1 cellular context compared by ENCODE assay signal in the genomic region with DNA sequence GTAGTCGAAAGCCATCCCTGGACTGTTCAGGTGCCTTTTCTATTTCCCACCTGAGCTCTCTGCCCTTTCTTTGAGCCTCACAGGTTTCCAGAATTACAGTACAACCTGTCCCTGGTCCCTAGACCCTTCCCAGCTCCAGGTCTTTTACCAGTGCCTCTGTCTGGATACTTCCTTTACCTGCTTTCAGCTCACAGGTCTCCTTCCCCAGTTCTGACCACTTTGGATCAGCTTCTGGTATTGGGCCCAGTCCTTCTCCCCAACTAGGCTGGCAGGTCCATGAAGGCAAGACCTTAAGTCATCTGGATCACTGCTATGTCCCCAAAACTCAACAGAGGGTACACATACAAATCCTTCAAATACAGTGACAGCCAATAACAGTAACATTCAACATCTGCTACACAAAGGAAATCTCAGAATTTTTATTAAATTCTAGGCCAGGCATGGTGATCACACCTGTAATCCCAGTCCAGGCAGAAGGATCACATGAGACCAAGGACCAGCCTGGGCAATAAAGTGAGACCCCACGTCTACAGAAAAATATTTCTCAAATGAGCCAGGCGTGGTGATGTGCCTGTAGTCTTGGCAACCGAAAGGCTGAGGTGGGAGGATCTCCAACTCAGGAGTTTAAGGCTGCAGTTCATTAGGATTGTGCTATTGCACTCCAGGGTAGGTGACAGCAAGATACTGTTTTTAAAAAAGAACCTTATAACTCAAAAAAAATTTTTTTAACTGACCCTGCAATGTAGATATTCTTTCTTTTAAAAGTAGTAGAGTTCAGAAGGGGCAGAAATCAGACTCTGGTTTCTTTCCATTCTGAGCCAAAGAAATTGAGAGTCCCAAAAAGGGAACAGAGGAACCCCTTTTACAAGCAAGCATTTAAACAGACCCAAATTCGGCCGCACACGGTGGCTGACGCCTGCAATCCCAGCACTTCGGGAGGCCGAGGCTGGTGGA.
TF ChIP-seq lines count a peak whose summit lies in the region.

No MANE protein-coding gene starts in this region.

TF ChIP-seq in IMR-90, 13 proteins besides CTCF, POLR2A, EP300 and RAD21 (continued from another document):
- TF ChIP-seq, protein P1, sequence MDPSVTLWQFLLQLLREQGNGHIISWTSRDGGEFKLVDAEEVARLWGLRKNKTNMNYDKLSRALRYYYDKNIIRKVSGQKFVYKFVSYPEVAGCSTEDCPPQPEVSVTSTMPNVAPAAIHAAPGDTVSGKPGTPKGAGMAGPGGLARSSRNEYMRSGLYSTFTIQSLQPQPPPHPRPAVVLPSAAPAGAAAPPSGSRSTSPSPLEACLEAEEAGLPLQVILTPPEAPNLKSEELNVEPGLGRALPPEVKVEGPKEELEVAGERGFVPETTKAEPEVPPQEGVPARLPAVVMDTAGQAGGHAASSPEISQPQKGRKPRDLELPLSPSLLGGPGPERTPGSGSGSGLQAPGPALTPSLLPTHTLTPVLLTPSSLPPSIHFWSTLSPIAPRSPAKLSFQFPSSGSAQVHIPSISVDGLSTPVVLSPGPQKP (IDR thresholded peaks at IDR 0.05; ENCODE audit: borderline replicate concordance, low read depth, low read length), result no peak
- no peak for TF ChIP-seq MAFK (IDR thresholded peaks at IDR 0.05; ENCODE audit: low read depth, low read length)
- no peak for TF ChIP-seq FOS (IDR thresholded peaks at IDR 0.05; ENCODE audit: low read depth, low read length)
- TF ChIP-seq NFE2L2 (IDR thresholded peaks at IDR 0.05; ENCODE audit: low read depth, low read length), result no peak
- TF ChIP-seq BHLHE40 (IDR thresholded peaks at IDR 0.05; ENCODE audit: low read depth, low read length), result no peak
- no peak for TF ChIP-seq RFX5 (IDR thresholded peaks at IDR 0.05; ENCODE audit: low read depth, low read length)
- TF ChIP-seq, protein P2, sequence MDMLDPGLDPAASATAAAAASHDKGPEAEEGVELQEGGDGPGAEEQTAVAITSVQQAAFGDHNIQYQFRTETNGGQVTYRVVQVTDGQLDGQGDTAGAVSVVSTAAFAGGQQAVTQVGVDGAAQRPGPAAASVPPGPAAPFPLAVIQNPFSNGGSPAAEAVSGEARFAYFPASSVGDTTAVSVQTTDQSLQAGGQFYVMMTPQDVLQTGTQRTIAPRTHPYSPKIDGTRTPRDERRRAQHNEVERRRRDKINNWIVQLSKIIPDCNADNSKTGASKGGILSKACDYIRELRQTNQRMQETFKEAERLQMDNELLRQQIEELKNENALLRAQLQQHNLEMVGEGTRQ (IDR thresholded peaks at IDR 0.05; ENCODE audit: low read depth, low read length), result no peak
- no peak for TF ChIP-seq RCOR1 (IDR thresholded peaks at IDR 0.05; ENCODE audit: insufficient replicate concordance, low read length)
- TF ChIP-seq MAZ (IDR thresholded peaks at IDR 0.05; ENCODE audit: borderline replicate concordance, low read depth, low read length), result no peak
- TF ChIP-seq CEBPB (IDR thresholded peaks at IDR 0.05; ENCODE audit: low read depth, low read length), result no peak
